ENCODE assay signal across 8 cellular contexts in the genomic region with DNA sequence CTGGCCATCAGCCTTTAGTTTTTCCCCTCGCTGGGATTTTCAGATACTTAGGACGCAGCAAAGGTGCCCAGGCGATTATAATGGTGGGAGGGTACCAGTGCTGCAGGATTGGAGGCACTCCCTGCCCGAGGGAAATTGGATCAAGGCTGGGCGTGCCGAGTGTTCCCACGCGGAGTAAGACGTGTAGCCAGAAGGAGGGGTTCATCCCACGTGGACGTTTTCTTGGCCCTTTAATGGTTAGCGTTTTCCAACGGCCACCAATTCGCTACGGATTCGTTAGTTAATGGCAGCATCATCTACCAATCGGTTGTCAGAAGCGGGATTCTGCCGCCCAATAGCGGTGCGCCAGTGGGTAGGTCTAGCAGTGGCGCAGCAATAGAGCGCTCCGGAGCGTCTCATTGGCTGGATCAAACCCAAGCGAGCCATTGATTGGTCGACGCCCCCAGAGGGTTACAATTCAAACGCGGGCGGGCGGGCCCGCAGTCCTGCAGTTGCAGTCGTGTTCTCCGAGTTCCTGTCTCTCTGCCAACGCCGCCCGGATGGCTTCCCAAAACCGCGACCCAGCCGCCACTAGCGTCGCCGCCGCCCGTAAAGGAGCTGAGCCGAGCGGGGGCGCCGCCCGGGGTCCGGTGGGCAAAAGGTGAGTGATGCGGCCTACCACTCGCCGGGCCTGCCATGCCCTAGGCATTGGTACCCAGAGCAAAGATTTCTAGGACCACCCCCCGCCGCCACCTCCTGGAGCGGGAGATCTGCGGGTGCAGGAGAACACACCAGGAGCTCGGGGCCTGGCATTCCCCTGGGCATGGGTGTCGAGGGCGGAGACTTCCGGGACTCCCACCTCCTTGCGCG. TPM values are rescaled to one million over a fixed set of nuclear protein-coding genes. Genes with fewer than 3 reads are reported as not detected.
DNase-seq lines count a peak whose midpoint lies in the region; ATAC-seq and TF ChIP-seq lines count a peak whose summit lies in the region.

TSS of gene UBE2C (plus strand) at position 488 of the 849 bp plus-strand sequence. CDS start at position 540, 52 bp downstream.

- H3K9me3 ChIP-seq in A673 (ENCODE audit: low read depth, low read length, poor library complexity, severe bottlenecking) (no peaks in the 10 kb centered on the region), mammary epithelial cell (replicated peaks; ENCODE audit: insufficient read depth, low read length) (no peaks in the 10 kb centered on the region), iPS-20b (ENCODE audit: insufficient read depth, low read depth, low read length) (no peaks in the 10 kb centered on the region)

- TF ChIP-seq CTCF in A673 (conservative IDR thresholded peaks at IDR 0.05; ENCODE audit: low read depth, low read length) (no peak), VCaP (conservative IDR thresholded peaks at IDR 0.05) (no peak), mammary epithelial cell (conservative IDR thresholded peaks at IDR 0.05 in 1 of 2, IDR thresholded peaks at IDR 0.05 in 1 of 2; ENCODE audit: extremely low read depth in 1 of 2, insufficient read depth in 1 of 2, low read depth in 1 of 2, low read length in 2 of 2) (no peak)

- intact Hi-C loops in A673 (cut with micrococcal nuclease; ENCODE audit: unreplicated experiment): no loop called here
- intact Hi-C loops in mammary epithelial cell (cut with micrococcal nuclease): loop anchor here (1.0 to 5.0 kb wide), 3 partner anchors 21 to 275 kb away; partner anchors contain the start of genes DNTTIP1, NCOA5 and WFDC3

- ATAC-seq in GM18868 (IDR thresholded peaks at IDR 0.05; ENCODE audit: unreplicated experiment) (peak; percentile 98), HG03108 (IDR thresholded peaks at IDR 0.05; ENCODE audit: unreplicated experiment) (peak; percentile 96)

- DNase-seq in A673 (ENCODE audit: low spot score): peak; percentile 100
- peak; percentile 99 for DNase-seq in NCI-H2196 (lab: John Stamatoyannopoulos, UW; ENCODE audit: unreplicated experiment)
- DNase-seq in mammary epithelial cell: peak; percentile 100

- peaks cover 81% of the 10 kb centered on the region for H3K36me3 ChIP-seq in A673 (ENCODE audit: insufficient read depth, low read length, poor library complexity, severe bottlenecking)
- peaks cover 36% of the 10 kb centered on the region for H3K36me3 ChIP-seq in mammary epithelial cell (ENCODE audit: insufficient read depth, low read length)
- H3K36me3 ChIP-seq in iPS-20b (ENCODE audit: insufficient read depth, low read depth, low read length): peaks cover 80% of the 10 kb centered on the region

- H3K4me1 ChIP-seq in A673 (ENCODE audit: insufficient read depth, low read length, poor library complexity, severe bottlenecking) (peaks cover 8% of the 10 kb centered on the region), mammary epithelial cell (ENCODE audit: insufficient read depth, low read length) (peaks cover 13% of the 10 kb centered on the region), iPS-20b (ENCODE audit: insufficient read depth, low read length) (no peaks in the 10 kb centered on the region)

- in situ Hi-C loops in mammary epithelial cell (cut with MboI; ENCODE audit: low sequenced_read_pairs in 2 of 2): loop anchor here (10.0 to 25.0 kb wide), 2 partner anchors 142 to 275 kb away; partner anchors contain the start of gene NCOA5 (in 1 of the 2)

- H2AFZ ChIP-seq in mammary epithelial cell (ENCODE audit: low read depth, low read length): peak within 1 kb of the TSS; percentile 83

- H3K9ac ChIP-seq in mammary epithelial cell (ENCODE audit: insufficient read depth, low read length) (peak within 1 kb of the TSS; percentile 87), iPS-20b (ENCODE audit: low read depth, low read length) (peak within 1 kb of the TSS; percentile 97)

- under 1% methylated on average over 38 of the region's 65 CpGs for WGBS in mammary epithelial cell (ENCODE audit: low coverage, missing lambda C conversion rate)

- H4K20me1 ChIP-seq in mammary epithelial cell (ENCODE audit: insufficient read depth, low read length): no peaks in the 10 kb centered on the region

- POLR2A ChIA-PET in A673 (lab: Charles Lee; ENCODE audit: low non-redundant PET): interaction anchor here (0.6 to 1.2 kb wide), 3 partner anchors 10 to 140 kb away, joined by 3 to 5 read pairs (median 3); no protein-coding TSS in a partner anchor

- H3K27me3 ChIP-seq in A673 (replicated peaks; ENCODE audit: insufficient read depth, low read depth, low read length, poor library complexity): no peaks in the 10 kb centered on the region
- no peaks in the 10 kb centered on the region for H3K27me3 ChIP-seq in mammary epithelial cell (ENCODE audit: insufficient read depth, low read length)
- no peaks in the 10 kb centered on the region for H3K27me3 ChIP-seq in iPS-20b (ENCODE audit: insufficient read depth, low read length)

- peaks cover 32% of the 10 kb centered on the region for H3K79me2 ChIP-seq in mammary epithelial cell (ENCODE audit: insufficient read depth, low read length)

- BruUV-seq in A673 (replicated peaks; lab: Mats Ljungman, UMichigan) (no TSS peak), mammary epithelial cell (replicated peaks; lab: Mats Ljungman, UMichigan) (TSS peak; percentile 71)

- H3K4me3 ChIP-seq in A673 (ENCODE audit: low read depth, low read length, poor library complexity, severe bottlenecking) (peak within 1 kb of the TSS; percentile 96), mammary epithelial cell (replicated peaks in 1 of 3; ENCODE audit: insufficient read depth in 1 of 3, low read depth in 2 of 3, low read length in 3 of 3) (peak within 1 kb of the TSS; percentile 74 to 97 (median 94)), iPS-20b (ENCODE audit: low read length) (peak within 1 kb of the TSS; percentile 97), skin epidermis (peak within 1 kb of the TSS; percentile 41 to 80 (median 53))

- H3K4me2 ChIP-seq in mammary epithelial cell (ENCODE audit: insufficient read depth, low read depth, low read length): peak within 1 kb of the TSS; percentile 88

- CTCF ChIA-PET in A673 (lab: Charles Lee) (no interaction called here), mammary epithelial cell (lab: Charles Lee; ENCODE audit: low non-redundant PET) (no interaction called here)

- H3K27ac ChIP-seq in A673 (ENCODE audit: low read depth, low read length, poor library complexity, severe bottlenecking) (peak within 1 kb of the TSS; percentile 94), VCaP (peak within 1 kb of the TSS; percentile 76), mammary epithelial cell (ENCODE audit: insufficient read depth, low read depth, low read length) (peak within 1 kb of the TSS; percentile 79), iPS-20b (ENCODE audit: low read length) (peak within 1 kb of the TSS; percentile 46), skin epidermis (peak within 1 kb of the TSS in 11 of 21 experiments; percentile 21 to 65 (median 48))

- dilution Hi-C loops in mammary epithelial cell (cut with HindIII; ENCODE audit: low sequenced_read_pairs): loop anchor here (5.0 kb wide), 1 partner anchor 130 kb away; no protein-coding TSS in a partner anchor

RNA-seq across cellular contexts. Expression of gene UBE2C, which starts in this region (rescaled TPM):
- 241 and 249 TPM in 2 replicates for total RNA-seq in A673 (2021)
- total RNA-seq in mammary epithelial cell: 10 to 100 TPM in 1 of 2 donors, 1 to 10 TPM in 1; 1.0 to 80.5 TPM
- 148 TPM for polyA plus RNA-seq in mammary epithelial cell
- polyA minus RNA-seq in mammary epithelial cell: 56.8 TPM

Comparison
In these comparisons a context has a peak if more than half of its experiments do, and no peak if none do; other contexts are left out.
1. Peak in every context shown above with its lines: DNase-seq, ATAC-seq, H3K4me3 ChIP-seq and H3K27ac ChIP-seq.